8 cellular contexts compared by ENCODE assay signal in the genomic region with DNA sequence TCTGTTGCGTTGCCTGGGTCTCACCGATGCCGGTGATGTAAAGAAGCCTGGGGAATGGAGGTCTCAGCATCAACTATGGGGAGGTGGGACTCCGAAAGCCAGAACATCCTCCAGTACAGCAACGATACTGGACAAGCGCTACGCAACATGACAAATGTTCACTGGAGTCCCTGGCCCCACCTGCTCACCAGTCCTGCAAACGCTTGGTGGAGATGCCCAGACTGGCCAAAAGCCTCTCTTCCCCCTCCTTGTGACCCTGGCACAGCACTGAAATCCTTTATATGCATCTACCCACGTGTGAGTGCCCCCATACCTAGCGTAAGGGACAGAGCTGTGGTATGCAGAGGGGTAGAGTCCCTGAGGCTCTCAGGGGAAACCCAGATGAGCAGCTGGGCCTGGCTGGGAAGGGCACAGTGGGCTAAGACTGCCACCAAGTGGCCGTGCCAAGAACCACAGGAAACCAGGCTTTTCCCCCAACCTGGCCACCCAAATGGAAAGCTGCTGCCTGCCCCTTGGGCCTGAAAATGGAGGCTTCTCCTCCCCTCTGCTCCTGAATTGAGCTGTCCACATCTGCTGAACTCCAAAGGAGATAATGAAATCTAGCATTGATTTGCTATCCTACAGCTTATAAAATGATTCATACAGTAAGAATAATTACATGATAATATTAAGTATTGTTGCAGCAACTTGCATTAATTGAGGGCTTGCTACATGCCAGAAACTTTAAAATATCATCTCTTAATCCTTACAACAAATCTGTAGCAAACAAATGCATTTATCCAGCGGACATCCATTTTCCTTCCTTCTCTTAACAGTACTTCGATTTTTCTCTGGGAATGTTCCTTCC. TPM values are rescaled to one million over a fixed set of nuclear protein-coding genes. Genes with fewer than 3 reads are reported as not detected.
DNase-seq lines count a peak whose midpoint lies in the region; ATAC-seq, FAIRE-seq and TF ChIP-seq lines count a peak whose summit lies in the region.

No MANE protein-coding gene starts in this region.

- H3K36me3 Mint-ChIP-seq in WTC11, result no peaks in the 10 kb centered on the region

- peak; percentile 44 for DNase-seq in A172 (ENCODE audit: low spot score)
- DNase-seq in GM12891 (ENCODE audit: insufficient read length, low spot score), result peak; percentile 46
- DNase-seq in NCI-H1930 (lab: John Stamatoyannopoulos, UW), result peak; percentile 18 to 47
- peak; percentile 81 for DNase-seq in WTC11 (ENCODE audit: low spot score)
- DNase-seq in caudate nucleus (lab: John Stamatoyannopoulos, UW), result peak in 54 of 61 donors; percentile 8 to 75 (median 48)
- DNase-seq in left lobe of liver (ENCODE audit: low spot score), result peak; percentile 65
- DNase-seq in stimulated activated CD4-positive, alpha-beta T cell treated with anti-CD3 and anti-CD28 coated beads, TNF-alpha, amount 100 ng/mL, for 24 hours (ENCODE audit: low read depth in 3 of 3), result peak; percentile 29 to 61 (median 47)

- no peaks in the 10 kb centered on the region; the same call in 1 of the 2 replicates for H3K27me3 Mint-ChIP-seq in WTC11 (ENCODE audit: low read depth)

- no peak overlapping the region for H3K4me3 Mint-ChIP-seq in WTC11

- TF ChIP-seq POLR2A in GM12891 (IDR thresholded peaks at IDR 0.05; ENCODE audit: low read depth, low read length), result no peak

- no peak overlapping the region for H3K27ac Mint-ChIP-seq in WTC11

- H3K4me1 Mint-ChIP-seq in WTC11, result peaks cover 5% of the 10 kb centered on the region

- POLR2A ChIA-PET in WTC11 (lab: Charles Lee), result interaction anchor here (0.7 kb wide), 1 partner anchor 701 kb away, joined by 3 read pairs; no protein-coding TSS in a partner anchor

- TF ChIP-seq CTCF in WTC11 (IDR thresholded peaks at IDR 0.05), result peak; percentile 86

- peak; percentile 85 for FAIRE-seq in GM12891 (lab: Jason Lieb, UNC)

- ATAC-seq in HG02798 (IDR thresholded peaks at IDR 0.05; ENCODE audit: poor library complexity, unreplicated experiment), result peak; percentile 94
- peak; percentile 98 for ATAC-seq in WTC11
- ATAC-seq in left lobe of liver, result peak; percentile 99

- H3K27ac ChIP-seq in caudate nucleus (ENCODE audit: low read depth, low read length), result no peak overlapping the region

- CTCF ChIA-PET in WTC11 (lab: Charles Lee), result interaction anchor here (0.6 to 4.2 kb wide), 92 partner anchors 9 to 1070 kb away, joined by 3 to 65 read pairs (median 4); a partner anchor contains a TSS

- peaks cover 4% of the 10 kb centered on the region; the same call in 1 of the 2 replicates for H3K9me3 Mint-ChIP-seq in WTC11

TF ChIP-seq in GM12891, 5 proteins besides CTCF, POLR2A, EP300 and RAD21:
- peak; percentile 57; the same call in 1 of the 2 replicates for TF ChIP-seq POU2F2 (IDR thresholded peaks at IDR 0.05; ENCODE audit: low read depth, low read length)
- TF ChIP-seq TAF1 (IDR thresholded peaks at IDR 0.05; ENCODE audit: low read depth, low read length), result no peak
- no peak for TF ChIP-seq POLR2AphosphoS5 (IDR thresholded peaks at IDR 0.05; ENCODE audit: low read depth, low read length)

TF ChIP-seq in WTC11, 78 proteins besides CTCF, POLR2A, EP300 and RAD21:
- TF ChIP-seq FOXK1 (CRISPR knock-in tag; IDR thresholded peaks at IDR 0.05) (no peak), NR2C2 (CRISPR knock-in tag; IDR thresholded peaks at IDR 0.05) (no peak), RELA (CRISPR knock-in tag; IDR thresholded peaks at IDR 0.05; ENCODE audit: borderline replicate concordance) (no peak), SOX15 (CRISPR knock-in tag; IDR thresholded peaks at IDR 0.05) (no peak), ZBTB21 (CRISPR knock-in tag; IDR thresholded peaks at IDR 0.05; ENCODE audit: borderline replicate concordance) (no peak), RORB (CRISPR knock-in tag; IDR thresholded peaks at IDR 0.05) (no peak)
- TF ChIP-seq, protein P1, sequence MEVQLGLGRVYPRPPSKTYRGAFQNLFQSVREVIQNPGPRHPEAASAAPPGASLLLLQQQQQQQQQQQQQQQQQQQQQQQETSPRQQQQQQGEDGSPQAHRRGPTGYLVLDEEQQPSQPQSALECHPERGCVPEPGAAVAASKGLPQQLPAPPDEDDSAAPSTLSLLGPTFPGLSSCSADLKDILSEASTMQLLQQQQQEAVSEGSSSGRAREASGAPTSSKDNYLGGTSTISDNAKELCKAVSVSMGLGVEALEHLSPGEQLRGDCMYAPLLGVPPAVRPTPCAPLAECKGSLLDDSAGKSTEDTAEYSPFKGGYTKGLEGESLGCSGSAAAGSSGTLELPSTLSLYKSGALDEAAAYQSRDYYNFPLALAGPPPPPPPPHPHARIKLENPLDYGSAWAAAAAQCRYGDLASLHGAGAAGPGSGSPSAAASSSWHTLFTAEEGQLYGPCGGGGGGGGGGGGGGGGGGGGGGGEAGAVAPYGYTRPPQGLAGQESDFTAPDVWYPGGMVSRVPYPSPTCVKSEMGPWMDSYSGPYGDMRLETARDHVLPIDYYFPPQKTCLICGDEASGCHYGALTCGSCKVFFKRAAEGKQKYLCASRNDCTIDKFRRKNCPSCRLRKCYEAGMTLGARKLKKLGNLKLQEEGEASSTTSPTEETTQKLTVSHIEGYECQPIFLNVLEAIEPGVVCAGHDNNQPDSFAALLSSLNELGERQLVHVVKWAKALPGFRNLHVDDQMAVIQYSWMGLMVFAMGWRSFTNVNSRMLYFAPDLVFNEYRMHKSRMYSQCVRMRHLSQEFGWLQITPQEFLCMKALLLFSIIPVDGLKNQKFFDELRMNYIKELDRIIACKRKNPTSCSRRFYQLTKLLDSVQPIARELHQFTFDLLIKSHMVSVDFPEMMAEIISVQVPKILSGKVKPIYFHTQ (CRISPR knock-in tag; IDR thresholded peaks at IDR 0.05), result no peak

RNA-seq across cellular contexts. Expression of a gene that starts 24.8 kb away (rescaled TPM):
- total RNA-seq in A172 (2014; rRNA removed; shearing (Covaris generic)), result 6.9 and 9.1 TPM in 2 replicates
- 6.9 TPM for polyA plus RNA-seq in GM12891 (2012; ENCODE audit: low read depth, missing spikeins)
- 7.6 to 11.5 TPM (median 10.9 TPM) in 3 replicates for total RNA-seq in WTC11 (2021)
- 5.8 TPM for total RNA-seq in left lobe of liver
